Comparison of ENCODE assay signal across 8 cellular contexts in genomic region chr11:44066732-44067131, GRCh38. TPM values are rescaled to one million over a fixed set of nuclear protein-coding genes. Genes with fewer than 3 reads are reported as not detected.
A peak's percentile ranks its signal among the peaks of the same experiment; 100 is the strongest.
DNase-seq lines count a peak whose midpoint lies in the region; ATAC-seq and TF ChIP-seq lines count a peak whose summit lies in the region.

No MANE protein-coding gene starts in this region.

- peak overlapping the region; percentile 87 for H3K27ac Mint-ChIP-seq in activated B cell treated with CpG ODN at 0.5 μM for 24 hours
- peak overlapping the region; percentile 93 for H3K27ac Mint-ChIP-seq in progenitor cell of endocrine pancreas

- POLR2A ChIA-PET in activated B cell treated with CpG ODN at 0.5 μM for 24 hours (lab: Charles Lee): interaction anchor here (1.0 kb wide), 1 partner anchor 186 kb away, joined by 3 read pairs; the partner anchor contains the start of gene ALKBH3

- intact Hi-C loops in activated B cell treated with CpG ODN at 0.5 μM for 24 hours (cut with micrococcal nuclease): loop anchor here (1.0 to 10.0 kb wide), 5 partner anchors 29 to 752 kb away; partner anchors contain the start of genes ALKBH3, API5, EXT2 and HSD17B12

- TF ChIP-seq CTCF in activated B cell treated with CpG ODN at 0.5 μM for 24 hours (IDR thresholded peaks at IDR 0.05) (no peak), foreskin fibroblast (IDR thresholded peaks at IDR 0.05; ENCODE audit: low read depth, low read length) (no peak), progenitor cell of endocrine pancreas (IDR thresholded peaks at IDR 0.05; ENCODE audit: unreplicated experiment) (no peak)

- peak overlapping the region; percentile 69 to 77 for H3K4me3 ChIP-seq in foreskin fibroblast (ENCODE audit: low read depth in 1 of 2, low read length in 2 of 2)

- ATAC-seq in activated B cell treated with CpG ODN at 0.5 μM for 24 hours (ENCODE audit: low read depth): no peak

- DNase-seq in Ammon's horn (ENCODE audit: low spot score): peak; percentile 8
- DNase-seq in HPDE6-E6E7 (ENCODE audit: extremely low spot score): peak; percentile 49
- DNase-seq in activated B cell treated with CpG ODN at 0.5 μM for 24 hours: no peak
- peak; percentile 60 to 81 for DNase-seq in foreskin fibroblast
- DNase-seq in progenitor cell of endocrine pancreas (ENCODE audit: low spot score, unreplicated experiment): no peak
- DNase-seq in NCI-H1092 (lab: John Stamatoyannopoulos, UW): no peak
- DNase-seq in NCI-H226: no peak
- no peak for DNase-seq in NCI-H146 (lab: John Stamatoyannopoulos, UW)

- H3K9me3 Mint-ChIP-seq in activated B cell treated with CpG ODN at 0.5 μM for 24 hours: no peaks in the 10 kb centered on the region
- H3K9me3 Mint-ChIP-seq in progenitor cell of endocrine pancreas (ENCODE audit: low read depth): no peaks in the 10 kb centered on the region

- CTCF ChIA-PET in activated B cell treated with CpG ODN at 0.5 μM for 24 hours (lab: Charles Lee): interaction anchor here (0.7 to 1.4 kb wide), 3 partner anchors 27 to 31 kb away, joined by 3 read pairs; partner anchors contain the start of gene EXT2

- H3K36me3 Mint-ChIP-seq in activated B cell treated with CpG ODN at 0.5 μM for 24 hours (ENCODE audit: low read depth): peaks cover 14% of the 10 kb centered on the region
- H3K36me3 Mint-ChIP-seq in progenitor cell of endocrine pancreas (ENCODE audit: insufficient read depth): peaks cover 2% of the 10 kb centered on the region

- H3K4me3 Mint-ChIP-seq in activated B cell treated with CpG ODN at 0.5 μM for 24 hours (peak overlapping the region; percentile 92), progenitor cell of endocrine pancreas (ENCODE audit: low read depth) (peak overlapping the region; percentile 88)

- H3K4me1 Mint-ChIP-seq in activated B cell treated with CpG ODN at 0.5 μM for 24 hours: peaks cover 19% of the 10 kb centered on the region
- H3K4me1 Mint-ChIP-seq in progenitor cell of endocrine pancreas (ENCODE audit: low read depth): peaks cover 18% of the 10 kb centered on the region

- no peaks in the 10 kb centered on the region for H3K27me3 Mint-ChIP-seq in activated B cell treated with CpG ODN at 0.5 μM for 24 hours
- H3K27me3 Mint-ChIP-seq in progenitor cell of endocrine pancreas: peaks cover 13% of the 10 kb centered on the region

RNA-seq across cellular contexts. Expression of gene ACCS, which starts 0.7 kb away (rescaled TPM):
- total RNA-seq in activated B cell treated with CpG ODN at 0.5 μM for 24 hours (22.4 and 27.0 TPM in 2 replicates), progenitor cell of endocrine pancreas (30.5 and 33.5 TPM in 2 replicates)

RNA-seq across cellular contexts. Expression of gene ACCSL, which starts 19.0 kb away (rescaled TPM):
- total RNA-seq in activated B cell treated with CpG ODN at 0.5 μM for 24 hours (not detected in 2 replicates), progenitor cell of endocrine pancreas (not detected in 2 replicates)

RNA-seq across cellular contexts. Expression of gene EXT2, which starts 28.7 kb away (rescaled TPM):
- 21.9 and 22.1 TPM in 2 replicates for total RNA-seq in activated B cell treated with CpG ODN at 0.5 μM for 24 hours
- total RNA-seq in progenitor cell of endocrine pancreas: 73.9 and 76.3 TPM in 2 replicates

Comparison
In these comparisons a context has a peak if more than half of its experiments do, and no peak if none do; other contexts are left out.
1. DNase-seq: peak in Ammon's horn (single experiment), HPDE6-E6E7 (single experiment) and foreskin fibroblast (2 of 2); none in activated B cell treated with CpG ODN at 0.5 μM for 24 hours (single experiment), progenitor cell of endocrine pancreas (single experiment), NCI-H1092 (single experiment), NCI-H226 (single experiment) and NCI-H146 (single experiment).